19 cellular contexts compared by ENCODE assay signal in the genomic region with DNA sequence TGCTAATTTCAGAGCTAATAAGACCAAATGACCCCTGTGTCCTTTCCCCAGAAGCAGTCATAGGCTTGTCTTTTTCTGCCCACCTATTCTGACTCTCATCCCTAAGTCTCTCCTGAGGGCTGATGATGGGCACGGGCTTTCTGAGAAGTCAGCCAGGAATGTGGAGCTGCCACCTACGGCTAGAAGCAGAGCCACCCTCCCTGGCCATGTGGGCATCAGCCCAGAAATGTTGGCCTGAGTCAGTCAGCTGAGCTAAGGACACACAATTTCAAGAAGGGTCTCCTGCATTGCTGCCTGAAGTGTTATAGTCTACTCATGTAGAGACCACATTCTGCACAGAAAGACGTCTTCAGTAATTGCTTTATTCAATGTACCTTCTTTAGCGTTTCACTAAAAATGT. TPM values are rescaled to one million over a fixed set of nuclear protein-coding genes. Genes with fewer than 3 reads are reported as not detected.
DNase-seq lines count a peak whose midpoint lies in the region; ATAC-seq and TF ChIP-seq lines count a peak whose summit lies in the region.
"Had no signal": no experiment of that assay in that cellular context is flagged by ENCODE, and none has a peak within 500 bp of the region (broad histone marks: within the 10 kb centered on the region; RNA-seq: fewer than 3 reads in every experiment).

No MANE protein-coding gene starts in this region.

- no peak for ATAC-seq in PC-3
- ATAC-seq in stimulated activated effector memory CD8-positive, alpha-beta T cell treated with anti-CD3 and anti-CD28 coated beads, Interleukin-12 subunit alpha, Interleukin-12 subunit beta, amount 100 ng/mL, for 72 hours: no peak
- ATAC-seq: activated CD8-positive, alpha-beta T cell treated with anti-CD3 and anti-CD28 coated beads for 36 hours; HCT116; natural killer cell treated with Interleukin-12 subunit alpha and Interleukin-12 subunit beta and Interleukin-15 and Interleukin-18, amount 100 ng/mL, for 72 hours had no signal

- H3K9me3 Mint-ChIP-seq in stimulated activated effector memory CD8-positive, alpha-beta T cell treated with anti-CD3 and anti-CD28 coated beads, Interleukin-12 subunit alpha, Interleukin-12 subunit beta, amount 100 ng/mL, for 72 hours: no peaks in the 10 kb centered on the region
- H3K9me3 Mint-ChIP-seq: activated CD8-positive, alpha-beta T cell treated with anti-CD3 and anti-CD28 coated beads for 36 hours; natural killer cell treated with Interleukin-12 subunit alpha and Interleukin-12 subunit beta and Interleukin-15 and Interleukin-18, amount 100 ng/mL, for 72 hours; T-helper 1 cell treated with Interleukin-12 subunit alpha and Interleukin-12 subunit beta and Interleukin-4 antibody, amounts not matched to agents 30 μg/mL and 1 μg/mL, for 36 hours had no signal

- H3K27ac ChIP-seq in PC-3 (ENCODE audit: low read length) (no peak overlapping the region), hepatocyte (peak overlapping the region; percentile 37)
- H3K27ac ChIP-seq: prostate gland, SJCRH30, spleen had no signal

- H3K9me3 ChIP-seq in PC-3 (ENCODE audit: low read length) (no peaks in the 10 kb centered on the region), hepatocyte (ENCODE audit: low read depth) (no peaks in the 10 kb centered on the region)
- H3K9me3 ChIP-seq: BE2C, prostate gland, SJCRH30, spleen had no signal

- TF ChIP-seq CTCF in PC-3 (conservative IDR thresholded peaks at IDR 0.05; ENCODE audit: low read depth, low read length): no peak
- TF ChIP-seq CTCF in hepatocyte (IDR thresholded peaks at IDR 0.05; ENCODE audit: poor library complexity): no peak

- CTCF ChIA-PET in PC-3 (lab: Charles Lee): no interaction called here

- H3K9me2 ChIP-seq in PC-3 (replicated peaks; ENCODE audit: low read length) (no peaks in the 10 kb centered on the region), hepatocyte (replicated peaks; ENCODE audit: insufficient read depth) (no peaks in the 10 kb centered on the region)

- H4K20me1 ChIP-seq in PC-3 (ENCODE audit: low read length) (no peaks in the 10 kb centered on the region; the same call in 1 of the 2 replicates), hepatocyte (ENCODE audit: insufficient read depth, poor library complexity, severe bottlenecking) (peaks cover 46% of the 10 kb centered on the region)

- DNase-seq in NCI-H748 (lab: John Stamatoyannopoulos, UW; ENCODE audit: unreplicated experiment) (peak; percentile 76), NCI-H748 treated with DMSO at 0.1 percent for 48 hours (lab: John Stamatoyannopoulos, UW) (no peak), PC-3 (peak; percentile 44), hepatocyte (ENCODE audit: low spot score) (no peak), NCI-H524 treated with DMSO at 0.1 percent for 48 hours (lab: John Stamatoyannopoulos, UW) (no peak), putamen (ENCODE audit: low spot score) (no peak), retina (no peak)
- DNase-seq in stimulated activated effector memory CD8-positive, alpha-beta T cell treated with anti-CD3 and anti-CD28 coated beads, Interleukin-12 subunit alpha, Interleukin-12 subunit beta, amount 100 ng/mL, for 72 hours (ENCODE audit: low spot score in 2 of 2): no peak
- DNase-seq: activated B cell treated with CpG ODN at 0.5 μM for 24 hours; activated CD8-positive, alpha-beta T cell treated with anti-CD3 and anti-CD28 coated beads for 36 hours; BE2C; NCI-H526; SJCRH30; spleen; stimulated activated CD4-positive, alpha-beta T cell treated with anti-CD3 and anti-CD28 coated beads, Interleukin-4, amount 100 ng/mL, for 24 hours had no signal

- peaks cover 52% of the 10 kb centered on the region for H3K36me3 ChIP-seq in PC-3 (ENCODE audit: low read depth, low read length)
- no peaks in the 10 kb centered on the region for H3K36me3 ChIP-seq in hepatocyte (replicated peaks; ENCODE audit: insufficient read depth, low read depth)

- no TSS peak for BruUV-seq in PC-3 (replicated peaks; lab: Mats Ljungman, UMichigan)

- H3F3A ChIP-seq in PC-3 (ENCODE audit: low read length, unreplicated experiment): no peaks in the 10 kb centered on the region

- POLR2A ChIA-PET in PC-3 (lab: Charles Lee; ENCODE audit: unreplicated experiment): no interaction called here

- WGBS in hepatocyte (ENCODE audit: low lambda C conversion rate, missing lambda C conversion rate): 67% methylated on average over 4 of the region's 4 CpGs

- H3K4me1 Mint-ChIP-seq in stimulated activated effector memory CD8-positive, alpha-beta T cell treated with anti-CD3 and anti-CD28 coated beads, Interleukin-12 subunit alpha, Interleukin-12 subunit beta, amount 100 ng/mL, for 72 hours: peaks cover 25% of the 10 kb centered on the region

- no peak overlapping the region for H3K4me3 ChIP-seq in PC-3 (ENCODE audit: low read length)
- H3K4me3 ChIP-seq in hepatocyte: no peak overlapping the region
- H3K4me3 ChIP-seq: prostate gland, SJCRH30, spleen had no signal

- H2AFZ ChIP-seq in PC-3 (ENCODE audit: low read length): no peak overlapping the region
- no peak overlapping the region for H2AFZ ChIP-seq in hepatocyte

- intact Hi-C loops in PC-3 (cut with micrococcal nuclease): no loop called here

- peak overlapping the region; percentile 50 for H3K27ac Mint-ChIP-seq in stimulated activated effector memory CD8-positive, alpha-beta T cell treated with anti-CD3 and anti-CD28 coated beads, Interleukin-12 subunit alpha, Interleukin-12 subunit beta, amount 100 ng/mL, for 72 hours
- H3K27ac Mint-ChIP-seq: activated B cell treated with CpG ODN at 0.5 μM for 24 hours; activated CD8-positive, alpha-beta T cell treated with anti-CD3 and anti-CD28 coated beads for 36 hours; T-helper 1 cell treated with Interleukin-12 subunit alpha and Interleukin-12 subunit beta and Interleukin-4 antibody, amounts not matched to agents 30 μg/mL and 1 μg/mL, for 36 hours had no signal

- H3K27me3 ChIP-seq in PC-3 (ENCODE audit: low read length): no peaks in the 10 kb centered on the region
- no peaks in the 10 kb centered on the region for H3K27me3 ChIP-seq in hepatocyte
- H3K27me3 ChIP-seq: BE2C, SJCRH30, spleen had no signal

- H3K4me1 ChIP-seq in PC-3 (ENCODE audit: insufficient read depth, low read length): no peaks in the 10 kb centered on the region
- peaks cover 24% of the 10 kb centered on the region for H3K4me1 ChIP-seq in hepatocyte (ENCODE audit: insufficient read depth)
- H3K4me1 ChIP-seq: BE2C, prostate gland had no signal

- no peak overlapping the region for H3K4me3 Mint-ChIP-seq in stimulated activated effector memory CD8-positive, alpha-beta T cell treated with anti-CD3 and anti-CD28 coated beads, Interleukin-12 subunit alpha, Interleukin-12 subunit beta, amount 100 ng/mL, for 72 hours
- H3K4me3 Mint-ChIP-seq: activated B cell treated with CpG ODN at 0.5 μM for 24 hours; activated CD8-positive, alpha-beta T cell treated with anti-CD3 and anti-CD28 coated beads for 36 hours; natural killer cell treated with Interleukin-12 subunit alpha and Interleukin-12 subunit beta and Interleukin-15 and Interleukin-18, amount 100 ng/mL, for 72 hours; T-helper 1 cell treated with Interleukin-12 subunit alpha and Interleukin-12 subunit beta and Interleukin-4 antibody, amounts not matched to agents 30 μg/mL and 1 μg/mL, for 36 hours had no signal

- H3K79me2 ChIP-seq in PC-3 (ENCODE audit: low read length) (peaks cover under 1% of the 10 kb centered on the region; the same call in 1 of the 2 replicates), hepatocyte (peaks cover 74% of the 10 kb centered on the region)

- H3K4me2 ChIP-seq in PC-3 (ENCODE audit: low read length) (no peak overlapping the region), hepatocyte (peak overlapping the region; percentile 9)

- H3K36me3 Mint-ChIP-seq in stimulated activated effector memory CD8-positive, alpha-beta T cell treated with anti-CD3 and anti-CD28 coated beads, Interleukin-12 subunit alpha, Interleukin-12 subunit beta, amount 100 ng/mL, for 72 hours: peaks cover 97% of the 10 kb centered on the region

- H3K9ac ChIP-seq in PC-3 (ENCODE audit: low read length): no peak overlapping the region

RNA-seq across cellular contexts. Expression of gene MYLIP, which starts 17.1 kb away (rescaled TPM):
- total RNA-seq in PC-3 (2014; rRNA removed) (12.5 and 14.1 TPM in 2 replicates), hepatocyte (69.4 and 76.0 TPM in 2 replicates)
- polyA plus RNA-seq in hepatocyte: 85.7 and 86.5 TPM in 2 replicates

Comparison
In these comparisons a context has a peak if more than half of its experiments do, and no peak if none do; other contexts are left out.
1. DNase-seq: peak in NCI-H748 (single experiment) and PC-3 (single experiment); none in NCI-H748 treated with DMSO at 0.1 percent for 48 hours (single experiment), hepatocyte (single experiment), stimulated activated effector memory CD8-positive, alpha-beta T cell treated with anti-CD3 and anti-CD28 coated beads, Interleukin-12 subunit alpha, Interleukin-12 subunit beta, amount 100 ng/mL, for 72 hours (0 of 2), NCI-H524 treated with DMSO at 0.1 percent for 48 hours (single experiment), putamen (single experiment) and retina (single experiment).